ENCODE assay signal across 1 cellular context in the genomic region with DNA sequence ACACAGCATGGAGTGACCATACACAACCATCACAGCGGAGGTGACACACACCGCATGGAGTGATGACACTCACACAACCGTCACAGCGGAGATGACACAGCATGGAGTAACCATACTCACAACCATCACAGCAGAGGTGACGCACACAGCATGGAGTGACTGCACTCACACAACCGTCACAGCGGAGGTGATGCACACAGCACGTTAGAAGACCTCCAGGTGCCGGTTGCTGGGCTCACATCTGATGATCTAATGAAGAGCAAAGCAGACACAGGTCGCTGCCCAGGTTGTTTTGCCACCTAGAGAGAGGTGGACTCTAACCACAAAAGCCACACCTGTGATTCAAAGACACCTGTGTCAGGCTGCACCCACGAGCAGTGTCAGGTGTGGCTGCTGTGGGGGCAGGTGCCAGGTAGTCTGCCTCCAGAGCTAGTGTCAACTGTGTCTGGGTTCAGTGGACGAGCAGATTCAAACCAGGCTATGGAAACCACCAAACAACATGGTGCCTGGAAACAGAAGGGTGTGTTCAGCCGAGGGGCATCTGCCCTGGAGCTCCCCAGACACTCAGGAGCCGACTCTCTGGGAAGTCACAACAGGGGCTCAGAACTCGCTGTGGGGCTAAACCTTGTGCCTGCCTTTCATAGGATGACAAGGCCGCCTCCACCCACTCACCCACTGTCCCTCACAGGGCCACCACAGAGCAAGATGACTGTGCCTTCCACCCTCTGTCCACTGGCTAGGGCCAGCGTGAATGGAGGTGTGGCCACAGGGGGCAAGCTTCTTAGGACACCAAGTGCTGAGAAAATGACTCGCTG.
TF ChIP-seq lines count a peak whose summit lies in the region.

No MANE protein-coding gene starts in this region.

TF ChIP-seq in GM23338, 12 proteins besides CTCF, POLR2A, EP300 and RAD21 (continued from another document):
- TF ChIP-seq, protein P1, sequence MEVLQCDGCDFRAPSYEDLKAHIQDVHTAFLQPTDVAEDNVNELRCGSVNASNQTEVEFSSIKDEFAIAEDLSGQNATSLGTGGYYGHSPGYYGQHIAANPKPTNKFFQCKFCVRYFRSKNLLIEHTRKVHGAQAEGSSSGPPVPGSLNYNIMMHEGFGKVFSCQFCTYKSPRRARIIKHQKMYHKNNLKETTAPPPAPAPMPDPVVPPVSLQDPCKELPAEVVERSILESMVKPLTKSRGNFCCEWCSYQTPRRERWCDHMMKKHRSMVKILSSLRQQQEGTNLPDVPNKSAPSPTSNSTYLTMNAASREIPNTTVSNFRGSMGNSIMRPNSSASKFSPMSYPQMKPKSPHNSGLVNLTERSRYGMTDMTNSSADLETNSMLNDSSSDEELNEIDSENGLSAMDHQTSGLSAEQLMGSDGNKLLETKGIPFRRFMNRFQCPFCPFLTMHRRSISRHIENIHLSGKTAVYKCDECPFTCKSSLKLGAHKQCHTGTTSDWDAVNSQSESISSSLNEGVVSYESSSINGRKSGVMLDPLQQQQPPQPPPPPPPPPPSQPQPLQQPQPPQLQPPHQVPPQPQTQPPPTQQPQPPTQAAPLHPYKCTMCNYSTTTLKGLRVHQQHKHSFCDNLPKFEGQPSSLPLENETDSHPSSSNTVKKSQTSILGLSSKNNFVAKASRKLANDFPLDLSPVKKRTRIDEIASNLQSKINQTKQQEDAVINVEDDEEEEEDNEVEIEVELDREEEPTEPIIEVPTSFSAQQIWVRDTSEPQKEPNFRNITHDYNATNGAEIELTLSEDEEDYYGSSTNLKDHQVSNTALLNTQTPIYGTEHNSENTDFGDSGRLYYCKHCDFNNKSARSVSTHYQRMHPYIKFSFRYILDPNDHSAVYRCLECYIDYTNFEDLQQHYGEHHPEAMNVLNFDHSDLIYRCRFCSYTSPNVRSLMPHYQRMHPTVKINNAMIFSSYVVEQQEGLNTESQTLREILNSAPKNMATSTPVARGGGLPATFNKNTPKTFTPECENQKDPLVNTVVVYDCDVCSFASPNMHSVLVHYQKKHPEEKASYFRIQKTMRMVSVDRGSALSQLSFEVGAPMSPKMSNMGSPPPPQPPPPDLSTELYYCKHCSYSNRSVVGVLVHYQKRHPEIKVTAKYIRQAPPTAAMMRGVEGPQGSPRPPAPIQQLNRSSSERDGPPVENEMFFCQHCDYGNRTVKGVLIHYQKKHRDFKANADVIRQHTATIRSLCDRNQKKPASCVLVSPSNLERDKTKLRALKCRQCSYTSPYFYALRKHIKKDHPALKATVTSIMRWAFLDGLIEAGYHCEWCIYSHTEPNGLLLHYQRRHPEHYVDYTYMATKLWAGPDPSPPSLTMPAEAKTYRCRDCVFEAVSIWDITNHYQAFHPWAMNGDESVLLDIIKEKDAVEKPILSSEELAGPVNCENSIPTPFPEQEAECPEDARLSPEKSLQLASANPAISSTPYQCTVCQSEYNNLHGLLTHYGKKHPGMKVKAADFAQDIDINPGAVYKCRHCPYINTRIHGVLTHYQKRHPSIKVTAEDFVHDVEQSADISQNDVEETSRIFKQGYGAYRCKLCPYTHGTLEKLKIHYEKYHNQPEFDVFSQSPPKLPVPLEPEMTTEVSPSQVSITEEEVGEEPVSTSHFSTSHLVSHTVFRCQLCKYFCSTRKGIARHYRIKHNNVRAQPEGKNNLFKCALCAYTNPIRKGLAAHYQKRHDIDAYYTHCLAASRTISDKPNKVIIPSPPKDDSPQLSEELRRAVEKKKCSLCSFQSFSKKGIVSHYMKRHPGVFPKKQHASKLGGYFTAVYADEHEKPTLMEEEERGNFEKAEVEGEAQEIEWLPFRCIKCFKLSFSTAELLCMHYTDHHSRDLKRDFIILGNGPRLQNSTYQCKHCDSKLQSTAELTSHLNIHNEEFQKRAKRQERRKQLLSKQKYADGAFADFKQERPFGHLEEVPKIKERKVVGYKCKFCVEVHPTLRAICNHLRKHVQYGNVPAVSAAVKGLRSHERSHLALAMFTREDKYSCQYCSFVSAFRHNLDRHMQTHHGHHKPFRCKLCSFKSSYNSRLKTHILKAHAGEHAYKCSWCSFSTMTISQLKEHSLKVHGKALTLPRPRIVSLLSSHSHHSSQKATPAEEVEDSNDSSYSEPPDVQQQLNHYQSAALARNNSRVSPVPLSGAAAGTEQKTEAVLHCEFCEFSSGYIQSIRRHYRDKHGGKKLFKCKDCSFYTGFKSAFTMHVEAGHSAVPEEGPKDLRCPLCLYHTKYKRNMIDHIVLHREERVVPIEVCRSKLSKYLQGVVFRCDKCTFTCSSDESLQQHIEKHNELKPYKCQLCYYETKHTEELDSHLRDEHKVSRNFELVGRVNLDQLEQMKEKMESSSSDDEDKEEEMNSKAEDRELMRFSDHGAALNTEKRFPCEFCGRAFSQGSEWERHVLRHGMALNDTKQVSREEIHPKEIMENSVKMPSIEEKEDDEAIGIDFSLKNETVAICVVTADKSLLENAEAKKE (CRISPR knock-in tag; IDR thresholded peaks at IDR 0.05), result no peak
- TF ChIP-seq, protein P2, sequence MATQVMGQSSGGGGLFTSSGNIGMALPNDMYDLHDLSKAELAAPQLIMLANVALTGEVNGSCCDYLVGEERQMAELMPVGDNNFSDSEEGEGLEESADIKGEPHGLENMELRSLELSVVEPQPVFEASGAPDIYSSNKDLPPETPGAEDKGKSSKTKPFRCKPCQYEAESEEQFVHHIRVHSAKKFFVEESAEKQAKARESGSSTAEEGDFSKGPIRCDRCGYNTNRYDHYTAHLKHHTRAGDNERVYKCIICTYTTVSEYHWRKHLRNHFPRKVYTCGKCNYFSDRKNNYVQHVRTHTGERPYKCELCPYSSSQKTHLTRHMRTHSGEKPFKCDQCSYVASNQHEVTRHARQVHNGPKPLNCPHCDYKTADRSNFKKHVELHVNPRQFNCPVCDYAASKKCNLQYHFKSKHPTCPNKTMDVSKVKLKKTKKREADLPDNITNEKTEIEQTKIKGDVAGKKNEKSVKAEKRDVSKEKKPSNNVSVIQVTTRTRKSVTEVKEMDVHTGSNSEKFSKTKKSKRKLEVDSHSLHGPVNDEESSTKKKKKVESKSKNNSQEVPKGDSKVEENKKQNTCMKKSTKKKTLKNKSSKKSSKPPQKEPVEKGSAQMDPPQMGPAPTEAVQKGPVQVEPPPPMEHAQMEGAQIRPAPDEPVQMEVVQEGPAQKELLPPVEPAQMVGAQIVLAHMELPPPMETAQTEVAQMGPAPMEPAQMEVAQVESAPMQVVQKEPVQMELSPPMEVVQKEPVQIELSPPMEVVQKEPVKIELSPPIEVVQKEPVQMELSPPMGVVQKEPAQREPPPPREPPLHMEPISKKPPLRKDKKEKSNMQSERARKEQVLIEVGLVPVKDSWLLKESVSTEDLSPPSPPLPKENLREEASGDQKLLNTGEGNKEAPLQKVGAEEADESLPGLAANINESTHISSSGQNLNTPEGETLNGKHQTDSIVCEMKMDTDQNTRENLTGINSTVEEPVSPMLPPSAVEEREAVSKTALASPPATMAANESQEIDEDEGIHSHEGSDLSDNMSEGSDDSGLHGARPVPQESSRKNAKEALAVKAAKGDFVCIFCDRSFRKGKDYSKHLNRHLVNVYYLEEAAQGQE (IDR thresholded peaks at IDR 0.05; ENCODE audit: unreplicated experiment), result no peak
- no peak for TF ChIP-seq ZNF331 (CRISPR knock-in tag; IDR thresholded peaks at IDR 0.05; ENCODE audit: low read depth)
- no peak for TF ChIP-seq EZH2phosphoT487 (IDR thresholded peaks at IDR 0.05; ENCODE audit: unreplicated experiment)
- no peak for TF ChIP-seq STAT1 (IDR thresholded peaks at IDR 0.05; ENCODE audit: unreplicated experiment)
- TF ChIP-seq ZNF114 (CRISPR knock-in tag; IDR thresholded peaks at IDR 0.05), result no peak
- TF ChIP-seq, protein P3, sequence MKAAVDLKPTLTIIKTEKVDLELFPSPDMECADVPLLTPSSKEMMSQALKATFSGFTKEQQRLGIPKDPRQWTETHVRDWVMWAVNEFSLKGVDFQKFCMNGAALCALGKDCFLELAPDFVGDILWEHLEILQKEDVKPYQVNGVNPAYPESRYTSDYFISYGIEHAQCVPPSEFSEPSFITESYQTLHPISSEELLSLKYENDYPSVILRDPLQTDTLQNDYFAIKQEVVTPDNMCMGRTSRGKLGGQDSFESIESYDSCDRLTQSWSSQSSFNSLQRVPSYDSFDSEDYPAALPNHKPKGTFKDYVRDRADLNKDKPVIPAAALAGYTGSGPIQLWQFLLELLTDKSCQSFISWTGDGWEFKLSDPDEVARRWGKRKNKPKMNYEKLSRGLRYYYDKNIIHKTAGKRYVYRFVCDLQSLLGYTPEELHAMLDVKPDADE (IDR thresholded peaks at IDR 0.05), result no peak
- TF ChIP-seq NANOG (IDR thresholded peaks at IDR 0.05; ENCODE audit: borderline replicate concordance), result no peak
